1 cellular context compared by ENCODE assay signal in the genomic region with DNA sequence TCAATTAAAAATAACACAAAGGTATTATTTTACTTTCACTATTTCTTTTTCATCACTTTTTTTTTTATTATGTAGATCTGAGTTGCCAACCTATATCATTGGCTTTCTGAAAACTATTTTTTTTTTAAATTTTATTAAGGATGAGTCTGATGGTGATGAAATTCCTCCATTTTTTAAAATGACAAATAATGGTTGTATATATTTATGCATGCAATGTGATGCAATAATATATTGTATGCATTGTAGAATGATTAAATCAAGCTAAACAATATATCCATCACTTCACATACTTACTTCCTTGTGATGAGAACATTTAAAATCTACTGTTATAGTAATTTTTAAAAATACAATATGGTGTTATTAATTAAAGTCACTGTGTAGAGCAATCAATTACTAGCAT.
A peak's percentile ranks its signal among the peaks of the same experiment; 100 is the strongest.
TF ChIP-seq lines count a peak whose summit lies in the region.

No MANE protein-coding gene starts in this region.

TF ChIP-seq in HepG2, 621 proteins besides CTCF, POLR2A, EP300 and RAD21 (continued from another document):
- TF ChIP-seq, protein P1, sequence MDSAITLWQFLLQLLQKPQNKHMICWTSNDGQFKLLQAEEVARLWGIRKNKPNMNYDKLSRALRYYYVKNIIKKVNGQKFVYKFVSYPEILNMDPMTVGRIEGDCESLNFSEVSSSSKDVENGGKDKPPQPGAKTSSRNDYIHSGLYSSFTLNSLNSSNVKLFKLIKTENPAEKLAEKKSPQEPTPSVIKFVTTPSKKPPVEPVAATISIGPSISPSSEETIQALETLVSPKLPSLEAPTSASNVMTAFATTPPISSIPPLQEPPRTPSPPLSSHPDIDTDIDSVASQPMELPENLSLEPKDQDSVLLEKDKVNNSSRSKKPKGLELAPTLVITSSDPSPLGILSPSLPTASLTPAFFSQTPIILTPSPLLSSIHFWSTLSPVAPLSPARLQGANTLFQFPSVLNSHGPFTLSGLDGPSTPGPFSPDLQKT (CRISPR knock-in tag; IDR thresholded peaks at IDR 0.05; ENCODE audit: borderline replicate concordance), result no peak
- peak; percentile 19; the same call in 1 of the 2 replicates for TF ChIP-seq ATF7 (IDR thresholded peaks at IDR 0.05)
- TF ChIP-seq ATF7 (CRISPR knock-in tag; IDR thresholded peaks at IDR 0.05), result no peak
TF ChIP-seq in HepG2: peak in this region for 2.
